27 cellular contexts compared by ENCODE assay signal in genomic region chr17:3921853-3922319, GRCh38. TPM values are rescaled to one million over a fixed set of nuclear protein-coding genes. Genes with fewer than 3 reads are reported as not detected.
DNase-seq lines count a peak whose midpoint lies in the region; ATAC-seq and TF ChIP-seq lines count a peak whose summit lies in the region.
"Had no signal": no experiment of that assay in that cellular context is flagged by ENCODE, and none has a peak within 500 bp of the region (broad histone marks: within the 10 kb centered on the region; RNA-seq: fewer than 3 reads in every experiment).

No MANE protein-coding gene starts in this region.

- no peaks in the 10 kb centered on the region for H3K36me3 Mint-ChIP-seq in IgD-negative memory B cell
- H3K36me3 Mint-ChIP-seq: activated naive CD8-positive, alpha-beta T cell had no signal

- WGBS in sigmoid colon, 2 donors: 82 to 87% methylated on average over 10 of the region's 10 CpGs

- no peaks in the 10 kb centered on the region for H3K27me3 ChIP-seq in DND-41 (ENCODE audit: insufficient read depth, low read length, poor library complexity)
- no peaks in the 10 kb centered on the region for H3K27me3 ChIP-seq in sigmoid colon
- H3K27me3 ChIP-seq: esophagus muscularis mucosa, heart left ventricle, right lobe of liver, upper lobe of right lung had no signal

- H4K20me1 ChIP-seq in DND-41 (ENCODE audit: insufficient read depth, low read length): peaks cover 17% of the 10 kb centered on the region

- H3K4me1 Mint-ChIP-seq in IgD-negative memory B cell: peaks cover 13 to 23% (median 20%) of the 10 kb centered on the region in 3 donors

- H3K4me3 Mint-ChIP-seq in IgD-negative memory B cell: peak overlapping the region in 1 of 4 donors; percentile 51
- H3K4me3 Mint-ChIP-seq: activated CD8-positive, alpha-beta T cell treated with anti-CD3 and anti-CD28 coated beads, Interleukin-2, amount 10 ng/mL, durations not matched to agents 7 days and 5 days; activated naive CD8-positive, alpha-beta T cell; CD14-positive monocyte; HFFc6 had no signal

- intact Hi-C loops in sigmoid colon (cut with DNase I): no loop called here

- H2AFZ ChIP-seq in DND-41 (ENCODE audit: low read depth, low read length): no peak overlapping the region

- H3K27ac ChIP-seq in DND-41 (ENCODE audit: low read length) (no peak overlapping the region), coronary artery (peak overlapping the region; percentile 84), sigmoid colon (peak overlapping the region in 3 of 4 donors; percentile 37 to 62 (median 54))
- H3K27ac ChIP-seq: foreskin keratinocyte, heart left ventricle, left ventricle myocardium inferior, right lobe of liver, upper lobe of right lung had no signal

- H3K27me3 Mint-ChIP-seq in IgD-negative memory B cell: no peaks in the 10 kb centered on the region
- H3K27me3 Mint-ChIP-seq: activated naive CD8-positive, alpha-beta T cell; progenitor cell of endocrine pancreas had no signal

- DNase-seq in DND-41 (no peak), coronary artery (ENCODE audit: low spot score) (no peak), sigmoid colon (no peak), NOMO-1 (lab: John Stamatoyannopoulos, UW; ENCODE audit: unreplicated experiment in 2 of 2) (no peak), KBM-7 (no peak)
- DNase-seq: activated CD8-positive, alpha-beta T cell treated with anti-CD3 and anti-CD28 coated beads, Interleukin-2, amount 10 ng/mL, durations not matched to agents 7 days and 5 days; caudate nucleus; dermis blood vessel endothelial cell; foreskin keratinocyte; heart left ventricle; HFFc6; left ventricle myocardium inferior; NCI-H1092; NCI-H187; NCI-H526; right lobe of liver; upper lobe of right lung had no signal

- H3K4me2 ChIP-seq in DND-41 (ENCODE audit: insufficient read depth, low read length): no peak overlapping the region

- H3K4me3 ChIP-seq in DND-41 (ENCODE audit: low read depth in 1 of 2, low read length in 2 of 2): no peak overlapping the region
- peak overlapping the region; percentile 55 for H3K4me3 ChIP-seq in coronary artery
- H3K4me3 ChIP-seq in sigmoid colon: no peak overlapping the region
- H3K4me3 ChIP-seq: esophagus muscularis mucosa, heart left ventricle, left ventricle myocardium inferior, right lobe of liver, upper lobe of right lung had no signal

- H3K27ac Mint-ChIP-seq in IgD-negative memory B cell: peak overlapping the region; percentile 16 to 89 (median 85)
- H3K27ac Mint-ChIP-seq: activated CD8-positive, alpha-beta T cell treated with anti-CD3 and anti-CD28 coated beads, Interleukin-2, amount 10 ng/mL, durations not matched to agents 7 days and 5 days; activated naive CD8-positive, alpha-beta T cell; activated T-helper 2 cell treated with anti-CD3 and anti-CD28 coated beads, Interferon-gamma antibody, Interleukin-2, Interleukin-4, amounts not matched to agents 10 μg/mL and 5 μg/mL and 100 μg/mL, durations not matched to agents 14 hours and 24 hours and 36 hours; HFFc6; progenitor cell of endocrine pancreas had no signal

- no peak for TF ChIP-seq POLR2A in sigmoid colon (IDR thresholded peaks at IDR 0.05)

- peak; percentile 10; the same call in 1 of the 3 replicates for ATAC-seq in DND-41 (ENCODE audit: insufficient read depth, low read depth)
- no peak for ATAC-seq in HG03139 (IDR thresholded peaks at IDR 0.05; ENCODE audit: unreplicated experiment)
- ATAC-seq: activated CD8-positive, alpha-beta T cell treated with anti-CD3 and anti-CD28 coated beads, Interleukin-2, amount 10 ng/mL, durations not matched to agents 7 days and 5 days; foreskin keratinocyte; heart left ventricle; Panc1; right lobe of liver; upper lobe of right lung had no signal

- H3K4me1 ChIP-seq in DND-41 (ENCODE audit: insufficient read depth, low read length) (peaks cover 6% of the 10 kb centered on the region), sigmoid colon (peaks cover 0 to 19% (median 3%) of the 10 kb centered on the region in 4 donors)
- H3K4me1 ChIP-seq: foreskin keratinocyte, right lobe of liver had no signal

- TF ChIP-seq EP300 in sigmoid colon (IDR thresholded peaks at IDR 0.05): no peak

- H3K9ac ChIP-seq in DND-41 (ENCODE audit: low read depth, low read length): no peak overlapping the region

- H3K79me2 ChIP-seq in DND-41 (ENCODE audit: insufficient read depth, low read length): no peaks in the 10 kb centered on the region

- no peaks in the 10 kb centered on the region for H3K9me3 ChIP-seq in DND-41 (ENCODE audit: insufficient read depth, low read length, severe bottlenecking)
- H3K9me3 ChIP-seq in sigmoid colon: no peaks in the 10 kb centered on the region
- H3K9me3 ChIP-seq: esophagus muscularis mucosa, heart left ventricle, left ventricle myocardium inferior, right lobe of liver, upper lobe of right lung had no signal

- TF ChIP-seq CTCF in DND-41 (IDR thresholded peaks at IDR 0.05; ENCODE audit: borderline replicate concordance, extremely low read depth, low read length, poor library complexity, severe bottlenecking): no peak
- no peak for TF ChIP-seq CTCF in coronary artery (IDR thresholded peaks at IDR 0.05)
- no peak for TF ChIP-seq CTCF in sigmoid colon (IDR thresholded peaks at IDR 0.05)

- peaks cover 33% of the 10 kb centered on the region for H3K36me3 ChIP-seq in DND-41 (ENCODE audit: insufficient read depth, low read length)
- no peaks in the 10 kb centered on the region for H3K36me3 ChIP-seq in sigmoid colon
- H3K36me3 ChIP-seq: esophagus muscularis mucosa, left ventricle myocardium inferior, right lobe of liver, upper lobe of right lung had no signal

- no peaks in the 10 kb centered on the region for H3K9me3 Mint-ChIP-seq in IgD-negative memory B cell
- H3K9me3 Mint-ChIP-seq: activated T-helper 2 cell treated with anti-CD3 and anti-CD28 coated beads, Interferon-gamma antibody, Interleukin-2, Interleukin-4, amounts not matched to agents 10 μg/mL and 5 μg/mL and 100 μg/mL, durations not matched to agents 14 hours and 24 hours and 36 hours; HFFc6 had no signal

- in situ Hi-C loops in KBM-7 (cut with MboI; ENCODE audit: low pct_unique_long_range_greater_than_20kb, low sequenced_read_pairs): no loop called here

RNA-seq across cellular contexts. Expression of gene P2RX1, which starts 5.6 kb away (rescaled TPM):
- polyA plus RNA-seq in IgD-negative memory B cell (2.4 TPM), sigmoid colon (1 to 10 TPM in 1 of 3 donors, under 1 TPM in 2; 0.46 to 4.3 (median 0.60) TPM)
- 10 to 100 TPM in 2 of 4 donors, 1 to 10 TPM in 2; 3.6 to 55.9 (median 10.0) TPM for total RNA-seq in sigmoid colon
- total RNA-seq: dermis blood vessel endothelial cell, foreskin keratinocyte, M059J had no signal
- polyA plus RNA-seq: foreskin keratinocyte, keratinocyte had no signal

RNA-seq across cellular contexts. Expression of gene CAMKK1, which starts 29.0 kb away (rescaled TPM):
- polyA plus RNA-seq in IgD-negative memory B cell (0.53 TPM), sigmoid colon (1 to 10 TPM in 2 of 3 donors, under 1 TPM in 1; 0.92 to 6.3 (median 2.4) TPM)
- total RNA-seq in sigmoid colon: 10 to 100 TPM in 1 of 4 donors, 1 to 10 TPM in 3; 3.8 to 12.8 (median 8.1) TPM

RNA-seq across cellular contexts. Expression of gene ATP2A3, which starts 42.4 kb away (rescaled TPM):
- 155 TPM for polyA plus RNA-seq in IgD-negative memory B cell
- total RNA-seq in sigmoid colon: 10 to 100 TPM in 1 of 4 donors, 1 to 10 TPM in 3; 3.6 to 12.7 (median 5.0) TPM
- 100 to 1,000 TPM in 1 of 3 donors, 10 to 100 TPM in 2; 19.2 to 158 (median 21.6) TPM for polyA plus RNA-seq in sigmoid colon
- total RNA-seq: dermis blood vessel endothelial cell had no signal
